27 cellular contexts compared by ENCODE assay signal in genomic region chr9:99083051-99083450, GRCh38.
"Had no signal": no experiment of that assay in that cellular context is flagged by ENCODE, and none has a peak within 500 bp of the region (broad histone marks: within the 10 kb centered on the region; RNA-seq: fewer than 3 reads in every experiment).

No MANE protein-coding gene starts in this region.

- H3K36me3 ChIP-seq: gastrocnemius medialis, left lung, prostate gland, right atrium auricular region, suprapubic skin, transverse colon, upper lobe of right lung, uterus had no signal

- H3K4me3 ChIP-seq: coronary artery, gastrocnemius medialis, left lung, prostate gland, right atrium auricular region, smooth muscle cell, suprapubic skin, transverse colon, upper lobe of right lung, uterus had no signal

- DNase-seq: effector memory CD8-positive, alpha-beta T cell; foreskin fibroblast; gastrocnemius medialis; head of caudate nucleus; kidney; left lung; mesenchymal stem cell; naive thymus-derived CD8-positive, alpha-beta T cell; nucleus accumbens; stimulated activated CD4-positive, alpha-beta T cell treated with anti-CD3 and anti-CD28 coated beads, Interleukin-12 subunit alpha, Interleukin-12 subunit beta, amount 100 ng/mL, for 4 hours; stimulated activated CD4-positive, alpha-beta T cell treated with anti-CD3 and anti-CD28 coated beads, Interleukin-1b, Interleukin-23, amount 100 ng/mL, for 48 hours; stimulated activated CD4-positive, alpha-beta T cell treated with anti-CD3 and anti-CD28 coated beads, Interleukin-4, amount 100 ng/mL, for 1 hour; stimulated activated CD8-positive, alpha-beta memory T cell treated with anti-CD3 and anti-CD28 coated beads, Interleukin-4, amount 100 ng/mL, for 48 hours; stimulated activated naive CD4-positive, alpha-beta T cell; stimulated activated naive CD8-positive, alpha-beta T cell treated with anti-CD3 and anti-CD28 coated beads, Interleukin-15, amount 100 ng/mL, for 72 hours; transverse colon; upper lobe of right lung; uterus had no signal

- H3K36me3 Mint-ChIP-seq: naive thymus-derived CD8-positive, alpha-beta T cell had no signal

- H3K9me3 Mint-ChIP-seq: effector memory CD8-positive, alpha-beta T cell; naive thymus-derived CD8-positive, alpha-beta T cell; neural crest cell; stimulated activated naive CD8-positive, alpha-beta T cell treated with anti-CD3 and anti-CD28 coated beads, Interleukin-15, amount 100 ng/mL, for 72 hours had no signal

- H3K27me3 ChIP-seq: gastrocnemius medialis, left lung, right atrium auricular region, suprapubic skin, transverse colon, upper lobe of right lung, uterus had no signal

- H3K4me2 ChIP-seq: smooth muscle cell had no signal

- H3K4me1 Mint-ChIP-seq: neural crest cell had no signal

- H3K27ac ChIP-seq: coronary artery, epithelial cell of prostate, gastrocnemius medialis, prostate gland, right atrium auricular region, suprapubic skin, transverse colon, upper lobe of right lung, uterus had no signal

- H3K4me1 ChIP-seq: gastrocnemius medialis, prostate gland, right atrium auricular region, transverse colon, uterus had no signal

- H3K27me3 Mint-ChIP-seq: effector memory CD8-positive, alpha-beta T cell; naive thymus-derived CD8-positive, alpha-beta T cell; stimulated activated naive CD8-positive, alpha-beta T cell treated with anti-CD3 and anti-CD28 coated beads, Interleukin-15, amount 100 ng/mL, for 72 hours had no signal

- H3K4me3 Mint-ChIP-seq: effector memory CD8-positive, alpha-beta T cell; naive thymus-derived CD8-positive, alpha-beta T cell; neural crest cell; stimulated activated naive CD8-positive, alpha-beta T cell treated with anti-CD3 and anti-CD28 coated beads, Interleukin-15, amount 100 ng/mL, for 72 hours had no signal

- ATAC-seq: effector memory CD8-positive, alpha-beta T cell; esophagus mucosa; gastrocnemius medialis; left lung; naive thymus-derived CD8-positive, alpha-beta T cell; sciatic nerve; stimulated activated naive CD8-positive, alpha-beta T cell treated with anti-CD3 and anti-CD28 coated beads, Interleukin-15, amount 100 ng/mL, for 72 hours; upper lobe of right lung had no signal

- H3K9me3 ChIP-seq: gastrocnemius medialis, left lung, prostate gland, right atrium auricular region, suprapubic skin, transverse colon, upper lobe of right lung, uterus had no signal

- H3K27ac Mint-ChIP-seq: stimulated activated naive CD8-positive, alpha-beta T cell treated with anti-CD3 and anti-CD28 coated beads, Interleukin-15, amount 100 ng/mL, for 72 hours had no signal

- FAIRE-seq: kidney had no signal
